21 cellular contexts compared by ENCODE assay signal in genomic region chr10:112913661-112914287, GRCh38. TPM values are rescaled to one million over a fixed set of nuclear protein-coding genes. Genes with fewer than 3 reads are reported as not detected.
DNase-seq lines count a peak whose midpoint lies in the region; ATAC-seq, FAIRE-seq and TF ChIP-seq lines count a peak whose summit lies in the region.
"Had no signal": no experiment of that assay in that cellular context is flagged by ENCODE, and none has a peak within 500 bp of the region (broad histone marks: within the 10 kb centered on the region; RNA-seq: fewer than 3 reads in every experiment).

No MANE protein-coding gene starts in this region.

- H3K14ac ChIP-seq in H1 (ENCODE audit: insufficient read length), result no peak overlapping the region

- H3K18ac ChIP-seq in H1 (ENCODE audit: extremely low read depth, low read length), result 0 out of 2 replicates have a peak overlapping the region, but pooled peaks have one; percentile 9

- no peak overlapping the region for H3K4ac ChIP-seq in H1 (replicated peaks; ENCODE audit: insufficient read length, low read depth, low read length)

- no peaks in the 10 kb centered on the region for H3K36me3 ChIP-seq in breast epithelium
- no peaks in the 10 kb centered on the region for H3K36me3 ChIP-seq in H1 (ENCODE audit: control insufficient read depth in 2 of 4, insufficient read depth in 4 of 4, low read length in 3 of 4)
- H3K36me3 ChIP-seq in transverse colon, result no peaks in the 10 kb centered on the region
- H3K36me3 ChIP-seq: BE2C, SJSA1 had no signal

- peak overlapping the region; percentile 92 for H3K27ac Mint-ChIP-seq in MCF 10A (ENCODE audit: low read depth, unreplicated experiment)
- H3K27ac Mint-ChIP-seq: CD8-positive, alpha-beta T cell had no signal

- no TSS peak for BruUV-seq in MCF 10A (replicated peaks; lab: Mats Ljungman, UMichigan)

- no peak overlapping the region for H4K91ac ChIP-seq in H1 (replicated peaks; ENCODE audit: insufficient read length, low read length)

- H3K9ac ChIP-seq in H1 (replicated peaks in 1 of 4; ENCODE audit: extremely low read depth in 1 of 4, low read depth in 3 of 4, low read length in 3 of 4), result no peak overlapping the region

- TF ChIP-seq CTCF in MCF 10A (IDR thresholded peaks at IDR 0.05; ENCODE audit: unreplicated experiment), result no peak
- TF ChIP-seq CTCF in breast epithelium (IDR thresholded peaks at IDR 0.05), result no peak
- no peak for TF ChIP-seq CTCF in LNCaP clone FGC (IDR thresholded peaks at IDR 0.05; ENCODE audit: control insufficient read depth, extremely low read depth, insufficient read depth)
- TF ChIP-seq CTCF in H1 (IDR thresholded peaks at IDR 0.05; ENCODE audit: control extremely low read depth in 1 of 3, insufficient read depth in 1 of 3, low read depth in 1 of 3, low read length in 3 of 3), result no peak
- TF ChIP-seq CTCF in transverse colon (IDR thresholded peaks at IDR 0.05), result no peak
- no peak for TF ChIP-seq CTCF in dorsolateral prefrontal cortex (IDR thresholded peaks at IDR 0.05 in 54 of 56, conservative IDR thresholded peaks at IDR 0.05 in 2 of 56; ENCODE audit: low read depth in 1 of 56, partially characterized antibody in 56 of 56)

- DNase-seq in MCF 10A (ENCODE audit: unreplicated experiment) (no peak), breast epithelium (ENCODE audit: low spot score in 2 of 2) (no peak), LNCaP clone FGC (ENCODE audit: low read depth) (peak; percentile 7), H1 (ENCODE audit: low read depth in 1 of 2, low spot score in 2 of 2) (no peak), transverse colon (peak; percentile 58), NK-92 (lab: John Stamatoyannopoulos, UW; ENCODE audit: unreplicated experiment) (no peak), dorsolateral prefrontal cortex (no peak)
- DNase-seq: ACHN, BE2C, DND-41, GDM1, NCI-H1092, NCI-H1694 treated with DMSO at 0.1 percent for 48 hours, NCI-H345, NCI-H526 treated with DMSO at 0.1 percent for 48 hours, RPMI8226 had no signal

- no peak overlapping the region for H2BK15ac ChIP-seq in H1 (ENCODE audit: low read length)

- no peaks in the 10 kb centered on the region for H3K9me3 ChIP-seq in breast epithelium
- no peaks in the 10 kb centered on the region for H3K9me3 ChIP-seq in H1 (ENCODE audit: insufficient read depth in 2 of 2, low read depth in 1 of 2, low read length in 1 of 2)
- H3K9me3 ChIP-seq in transverse colon, result no peaks in the 10 kb centered on the region
- H3K9me3 ChIP-seq: BE2C, SJSA1 had no signal

- no peak overlapping the region for H3K4me3 Mint-ChIP-seq in MCF 10A (ENCODE audit: unreplicated experiment)
- H3K4me3 Mint-ChIP-seq: CD8-positive, alpha-beta T cell had no signal

- no peak overlapping the region for H2AK5ac ChIP-seq in H1 (ENCODE audit: low read depth, low read length)

- TF ChIP-seq RAD21 in H1 (IDR thresholded peaks at IDR 0.05 in 1 of 2, conservative IDR thresholded peaks at IDR 0.05 in 1 of 2; ENCODE audit: low read depth in 2 of 2, low read length in 2 of 2), result no peak

- intact Hi-C loops in MCF 10A (cut with micrococcal nuclease), result loop anchor here (2.0 kb wide), 1 partner anchor 101 kb away; no protein-coding TSS in a partner anchor
- intact Hi-C loops in breast epithelium (cut with DNase I; ENCODE audit: low total_unique reads), result no loop called here
- intact Hi-C loops in transverse colon (cut with DNase I; ENCODE audit: low total_unique reads), result no loop called here
- intact Hi-C loops in dorsolateral prefrontal cortex (cut with DNase I), result no loop called here

- H2BK5ac ChIP-seq in H1 (ENCODE audit: low read depth, low read length), result no peak overlapping the region

- H3K56ac ChIP-seq in H1 (replicated peaks; ENCODE audit: insufficient read length, low read depth, low read length), result no peak overlapping the region

- TF ChIP-seq EP300 in H1 (IDR thresholded peaks at IDR 0.05; ENCODE audit: borderline replicate concordance in 1 of 2, low read depth in 2 of 2, low read length in 2 of 2) (no peak), transverse colon (IDR thresholded peaks at IDR 0.05; ENCODE audit: low read depth) (no peak)

- H3K79me1 ChIP-seq in H1 (ENCODE audit: low read depth, low read length), result no peaks in the 10 kb centered on the region

- no peaks in the 10 kb centered on the region for H3K4me1 ChIP-seq in breast epithelium
- peaks cover 2 to 12% (median 6%) of the 10 kb centered on the region in 4 experiments; a peak in 5 of 7 replicates for H3K4me1 ChIP-seq in H1 (replicated peaks in 1 of 4; ENCODE audit: control insufficient read depth in 3 of 4, insufficient read depth in 4 of 4, low read length in 3 of 4)
- H3K4me1 ChIP-seq in transverse colon, result peaks cover 0 to 37% (median 6%) of the 10 kb centered on the region in 4 donors
- H3K4me1 ChIP-seq: BE2C had no signal

- H2BK120ac ChIP-seq in H1 (replicated peaks; ENCODE audit: low read depth, low read length), result no peak overlapping the region

- H3K27ac ChIP-seq in breast epithelium (no peak overlapping the region), H1 (ENCODE audit: low read depth, low read length) (no peak overlapping the region), transverse colon (peak overlapping the region; percentile 72 to 85 (median 84)), dorsolateral prefrontal cortex (no peak overlapping the region)
- H3K27ac ChIP-seq: SJSA1 had no signal

- H3K79me2 ChIP-seq in H1 (ENCODE audit: control insufficient read depth in 1 of 2, insufficient read depth in 2 of 2, low read length in 2 of 2), result no peaks in the 10 kb centered on the region

- POLR2A ChIA-PET in MCF 10A (lab: Yijun Ruan, JAX) (interaction anchor here (0.5 kb wide), 1 partner anchor 280 kb away, joined by 3 read pairs; no protein-coding TSS in a partner anchor), H1 (lab: Charles Lee; ENCODE audit: partially characterized antibody) (no interaction called here)

- H3K4me1 Mint-ChIP-seq in MCF 10A (ENCODE audit: insufficient read depth, unreplicated experiment), result peaks cover 34% of the 10 kb centered on the region

- in situ Hi-C loops in transverse colon (cut with MboI; ENCODE audit: low pct_ligation_motif_present in 1 of 4, low pct_unique_long_range_greater_than_20kb in 1 of 4, low sequenced_read_pairs in 3 of 4), result no loop called here

- H3K27me3 ChIP-seq in breast epithelium (no peaks in the 10 kb centered on the region), H1 (replicated peaks in 1 of 4; ENCODE audit: control insufficient read depth in 3 of 4, extremely low read depth in 1 of 4, insufficient read depth in 3 of 4, low read length in 3 of 4) (peaks cover 10 to 32% (median 27%) of the 10 kb centered on the region in 4 experiments), transverse colon (no peaks in the 10 kb centered on the region), dorsolateral prefrontal cortex (no peaks in the 10 kb centered on the region)
- H3K27me3 ChIP-seq: BE2C, SJSA1 had no signal

- FAIRE-seq in H1 (lab: Jason Lieb, UNC), result no peak
- FAIRE-seq: D721Med, H54 had no signal

- H4K20me1 ChIP-seq in H1 (replicated peaks in 1 of 2; ENCODE audit: control insufficient read depth in 1 of 2, insufficient read depth in 2 of 2, low read length in 2 of 2), result no peaks in the 10 kb centered on the region

- 88% methylated on average over 9 of the region's 9 CpGs; no CpG with 5 or more reads in 1 of the 2 experiments for WGBS in H1 (ENCODE audit: extremely low coverage in 1 of 2, insufficient coverage in 1 of 2, insufficient read length in 1 of 2, insufficient replicate concordance in 2 of 2, low coverage in 1 of 2, low lambda C conversion rate in 2 of 2, missing lambda C conversion rate in 1 of 2), 2 experiments
- WGBS in transverse colon (ENCODE audit: low coverage in 1 of 2), 2 donors, result 56% methylated on average over 5 to 9 of the region's 9 CpGs

- no peak overlapping the region for H4K5ac ChIP-seq in H1 (ENCODE audit: insufficient read length, low read depth, low read length)

- no peak overlapping the region for H2AFZ ChIP-seq in H1 (ENCODE audit: low read length)

- H3K36me3 Mint-ChIP-seq in MCF 10A (ENCODE audit: insufficient read depth, unreplicated experiment), result no peaks in the 10 kb centered on the region
- H3K36me3 Mint-ChIP-seq: CD8-positive, alpha-beta T cell had no signal

- H3K23ac ChIP-seq in H1 (ENCODE audit: insufficient read length), result no peak overlapping the region

- H2BK20ac ChIP-seq in H1 (ENCODE audit: low read length), result no peak overlapping the region

- ATAC-seq in GM18505 (IDR thresholded peaks at IDR 0.05; ENCODE audit: unreplicated experiment), result no peak
- ATAC-seq: CD8-positive, alpha-beta T cell had no signal

- no peak overlapping the region for H3K4me3 ChIP-seq in breast epithelium
- no peak overlapping the region for H3K4me3 ChIP-seq in LNCaP clone FGC (ENCODE audit: low read depth, low read length)
- no peak overlapping the region for H3K4me3 ChIP-seq in H1 (ENCODE audit: extremely low read depth in 1 of 4, insufficient read depth in 2 of 4, low read depth in 3 of 4, low read length in 4 of 4)
- H3K4me3 ChIP-seq in transverse colon, result no peak overlapping the region
- no peak overlapping the region for H3K4me3 ChIP-seq in dorsolateral prefrontal cortex
- H3K4me3 ChIP-seq: SJSA1 had no signal

- no peaks in the 10 kb centered on the region for H3K9me3 Mint-ChIP-seq in MCF 10A (ENCODE audit: unreplicated experiment)
- H3K9me3 Mint-ChIP-seq: CD8-positive, alpha-beta T cell had no signal

- CTCF ChIA-PET in MCF 10A (lab: Yijun Ruan, JAX), result no interaction called here
- CTCF ChIA-PET in H1 (lab: Charles Lee; ENCODE audit: partially characterized antibody), result no interaction called here

- H3K23me2 ChIP-seq in H1 (ENCODE audit: low read depth, low read length), result peaks cover 4% of the 10 kb centered on the region; the same call in 1 of the 2 replicates

- no peak for TF ChIP-seq POLR2A in breast epithelium (IDR thresholded peaks at IDR 0.05)
- TF ChIP-seq POLR2A in H1 (IDR thresholded peaks at IDR 0.05; ENCODE audit: control extremely low read depth in 1 of 2, low read depth in 2 of 2, low read length in 2 of 2), result no peak
- no peak for TF ChIP-seq POLR2A in transverse colon (IDR thresholded peaks at IDR 0.05)
- TF ChIP-seq POLR2A in GM18505 (IDR thresholded peaks at IDR 0.05; ENCODE audit: borderline replicate concordance, extremely low read depth, insufficient read depth, insufficient read length), result no peak

- H3K27me3 Mint-ChIP-seq in MCF 10A (ENCODE audit: insufficient read depth, unreplicated experiment), result no peaks in the 10 kb centered on the region

- no peak overlapping the region for H3K4me2 ChIP-seq in H1 (ENCODE audit: insufficient read depth in 1 of 2, low read depth in 2 of 2, low read length in 2 of 2)

- no peak overlapping the region for H2BK12ac ChIP-seq in H1 (ENCODE audit: low read depth, low read length)

- no peak overlapping the region for H4K8ac ChIP-seq in H1 (ENCODE audit: extremely low read depth, insufficient read depth, low read length)

RNA-seq across cellular contexts. Expression of gene TCF7L2, which starts 36.3 kb away (rescaled TPM):
- total RNA-seq in MCF 10A (2022) (25.2 and 25.7 TPM in 2 replicates), breast epithelium (10 to 100 TPM; 33.1 to 44.2 (median 34.1) TPM), transverse colon (100 to 1,000 TPM in 3 of 4 donors, 10 to 100 TPM in 1; 84.6 to 249 (median 137) TPM), dorsolateral prefrontal cortex (10 to 100 TPM; 15.8 to 51.9 (median 27.4) TPM)
- total RNA-seq in H1 (2021; fragmentation: NEBNext Ultra II Directional; extraction: Animal tissue kit (Norgen Biotek cat#: 25700)), result 63.7 and 67.3 TPM in 2 replicates
- polyA plus RNA-seq in H1 (2011; rRNA removed), result 33.9 and 52.6 TPM in 2 replicates
- 15.1 TPM for polyA plus RNA-seq in H1 (2011; cell fraction: cytosol; rRNA removed)
- 89.0 TPM for polyA plus RNA-seq in H1 (2011; cell fraction: nucleus; rRNA removed)
- 60.9 to 109 TPM (median 93.0 TPM) in 4 replicates for polyA plus RNA-seq in H1 (2012, experiment 1 of 2)
- 26.5 TPM for polyA plus RNA-seq in H1 (2012, experiment 2 of 2)
- 79.6 TPM for polyA plus RNA-seq in H1 (2013, experiment 1 of 2)
- 75.5 TPM for polyA plus RNA-seq in H1 (2013, experiment 2 of 2)
- 33.9 and 38.1 TPM in 2 replicates for polyA minus RNA-seq in H1 (2011; rRNA and poly(A)+ RNA removed)
- 58.9 TPM for polyA minus RNA-seq in H1 (2011; cell fraction: cytosol; rRNA and poly(A)+ RNA removed)
- polyA minus RNA-seq in H1 (2011; cell fraction: nucleus; rRNA and poly(A)+ RNA removed), result 106 TPM

Comparison
In these comparisons a context has a peak if more than half of its experiments do, and no peak if none do; other contexts are left out.
1. DNase-seq: peak in LNCaP clone FGC (single experiment) and transverse colon (single experiment); none in MCF 10A (single experiment), breast epithelium (0 of 2), H1 (0 of 2), NK-92 (single experiment) and dorsolateral prefrontal cortex (0 of 10).
2. H3K27ac ChIP-seq: peak in transverse colon (4 of 4); none in breast epithelium (0 of 2), H1 (single experiment) and dorsolateral prefrontal cortex (0 of 59).